Comparison of ENCODE assay signal across 10 cellular contexts in genomic region chr19:45883586-45883880, GRCh38. TPM values are rescaled to one million over a fixed set of nuclear protein-coding genes. Genes with fewer than 3 reads are reported as not detected.
DNase-seq lines count a peak whose midpoint lies in the region; ATAC-seq and TF ChIP-seq lines count a peak whose summit lies in the region.
"Had no signal": no experiment of that assay in that cellular context is flagged by ENCODE, and none has a peak within 500 bp of the region (broad histone marks: within the 10 kb centered on the region; RNA-seq: fewer than 3 reads in every experiment).

No MANE protein-coding gene starts in this region.

- H3K27ac Mint-ChIP-seq in activated CD4-positive, alpha-beta T cell treated with anti-CD3 and anti-CD28 coated beads, Interleukin-2, amount 10 ng/mL, durations not matched to agents 7 days and 5 days: peak overlapping the region; percentile 59
- H3K27ac Mint-ChIP-seq in activated CD4-positive, alpha-beta memory T cell treated with anti-CD3 and anti-CD28 coated beads, Interleukin-2, amount 10 ng/mL, durations not matched to agents 7 days and 5 days: peak overlapping the region; percentile 51
- H3K27ac Mint-ChIP-seq in glutamatergic neuron (ENCODE audit: unreplicated experiment): peak overlapping the region; percentile 3
- H3K27ac Mint-ChIP-seq in stimulated activated memory B cell treated with anti-CD40 and anti-IgM and Interleukin-4, amounts not matched to agents 10 μg/mL and 1 μg/mL and 100 μg/mL, for 72 hours: peak overlapping the region; percentile 64

- POLR2A ChIA-PET in activated CD4-positive, alpha-beta T cell treated with anti-CD3 and anti-CD28 coated beads, Interleukin-2, amount 10 ng/mL, durations not matched to agents 7 days and 5 days (lab: Charles Lee): no interaction called here
- POLR2A ChIA-PET in activated CD4-positive, alpha-beta memory T cell treated with anti-CD3 and anti-CD28 coated beads, Interleukin-2, amount 10 ng/mL, durations not matched to agents 7 days and 5 days (lab: Charles Lee): interaction anchor here (2.6 kb wide), 1 partner anchor 20 kb away, joined by 16 read pairs; the partner anchor contains the start of genes FOXA3 and SYMPK

- H3K4me1 ChIP-seq in effector memory CD4-positive, alpha-beta T cell (ENCODE audit: control insufficient read depth, insufficient read depth, low read length, poor library complexity, severe bottlenecking): peaks cover 37% of the 10 kb centered on the region

- H3K9me3 Mint-ChIP-seq in activated CD4-positive, alpha-beta T cell treated with anti-CD3 and anti-CD28 coated beads, Interleukin-2, amount 10 ng/mL, durations not matched to agents 7 days and 5 days: no peaks in the 10 kb centered on the region
- H3K9me3 Mint-ChIP-seq in activated CD4-positive, alpha-beta memory T cell treated with anti-CD3 and anti-CD28 coated beads, Interleukin-2, amount 10 ng/mL, durations not matched to agents 7 days and 5 days: no peaks in the 10 kb centered on the region
- peaks cover 9% of the 10 kb centered on the region for H3K9me3 Mint-ChIP-seq in glutamatergic neuron (ENCODE audit: unreplicated experiment)
- H3K9me3 Mint-ChIP-seq in stimulated activated memory B cell treated with anti-CD40 and anti-IgM and Interleukin-4, amounts not matched to agents 10 μg/mL and 1 μg/mL and 100 μg/mL, for 72 hours: no peaks in the 10 kb centered on the region

- no peak for ATAC-seq in stimulated activated memory B cell treated with anti-CD40 and anti-IgM and Interleukin-4, amounts not matched to agents 10 μg/mL and 1 μg/mL and 100 μg/mL, for 72 hours

- no peak overlapping the region for H3K27ac ChIP-seq in effector memory CD4-positive, alpha-beta T cell (ENCODE audit: insufficient read depth, low read length, poor library complexity, severe bottlenecking)
- H3K27ac ChIP-seq: uterus had no signal

- no peaks in the 10 kb centered on the region for H3K9me3 ChIP-seq in effector memory CD4-positive, alpha-beta T cell (ENCODE audit: control insufficient read depth, low read length)
- H3K9me3 ChIP-seq: uterus had no signal

- CTCF ChIA-PET in activated CD4-positive, alpha-beta T cell treated with anti-CD3 and anti-CD28 coated beads, Interleukin-2, amount 10 ng/mL, durations not matched to agents 7 days and 5 days (lab: Charles Lee): interaction anchor here (1.3 to 8.1 kb wide), 3 partner anchors 18 to 114 kb away, joined by 4 to 58 read pairs (median 5); partner anchors contain the start of genes FOXA3, MYPOP, SIX5 and SYMPK
- CTCF ChIA-PET in activated CD4-positive, alpha-beta memory T cell treated with anti-CD3 and anti-CD28 coated beads, Interleukin-2, amount 10 ng/mL, durations not matched to agents 7 days and 5 days (lab: Charles Lee): interaction anchor here (2.2 to 3.4 kb wide), 5 partner anchors 14 to 126 kb away, joined by 5 to 17 read pairs (median 13); partner anchors contain the start of genes FOXA3, MYPOP, SIX5 and SYMPK

- no peak for DNase-seq in activated CD4-positive, alpha-beta T cell treated with anti-CD3 and anti-CD28 coated beads, Interleukin-2, amount 10 ng/mL, durations not matched to agents 7 days and 5 days
- no peak for DNase-seq in activated CD4-positive, alpha-beta T cell treated with anti-CD3 and anti-CD28 coated beads for 48 hours
- no peak for DNase-seq in activated CD4-positive, alpha-beta memory T cell treated with anti-CD3 and anti-CD28 coated beads, Interleukin-2, amount 10 ng/mL, durations not matched to agents 7 days and 5 days
- DNase-seq in glutamatergic neuron (no peak), NCI-H1694 treated with DMSO at 0.1 percent for 48 hours (lab: John Stamatoyannopoulos, UW) (no peak), NCI-H2171 treated with DMSO at 0.1 percent for 48 hours (lab: John Stamatoyannopoulos, UW) (no peak)
- no peak for DNase-seq in effector memory CD4-positive, alpha-beta T cell

- H3K27me3 Mint-ChIP-seq in activated CD4-positive, alpha-beta T cell treated with anti-CD3 and anti-CD28 coated beads, Interleukin-2, amount 10 ng/mL, durations not matched to agents 7 days and 5 days: peaks cover 3% of the 10 kb centered on the region
- H3K27me3 Mint-ChIP-seq in activated CD4-positive, alpha-beta memory T cell treated with anti-CD3 and anti-CD28 coated beads, Interleukin-2, amount 10 ng/mL, durations not matched to agents 7 days and 5 days: peaks cover 2% of the 10 kb centered on the region
- H3K27me3 Mint-ChIP-seq in glutamatergic neuron (ENCODE audit: unreplicated experiment): peaks cover 7% of the 10 kb centered on the region
- H3K27me3 Mint-ChIP-seq in stimulated activated memory B cell treated with anti-CD40 and anti-IgM and Interleukin-4, amounts not matched to agents 10 μg/mL and 1 μg/mL and 100 μg/mL, for 72 hours: peaks cover 27% of the 10 kb centered on the region

- peak; percentile 50 for TF ChIP-seq CTCF in glutamatergic neuron (IDR thresholded peaks at IDR 0.05; ENCODE audit: partially characterized antibody, unreplicated experiment)

- H3K4me3 Mint-ChIP-seq in activated CD4-positive, alpha-beta T cell treated with anti-CD3 and anti-CD28 coated beads, Interleukin-2, amount 10 ng/mL, durations not matched to agents 7 days and 5 days: peak overlapping the region; percentile 66
- H3K4me3 Mint-ChIP-seq in activated CD4-positive, alpha-beta memory T cell treated with anti-CD3 and anti-CD28 coated beads, Interleukin-2, amount 10 ng/mL, durations not matched to agents 7 days and 5 days: peak overlapping the region; percentile 72
- peak overlapping the region; percentile 82 for H3K4me3 Mint-ChIP-seq in glutamatergic neuron (ENCODE audit: unreplicated experiment)
- H3K4me3 Mint-ChIP-seq in stimulated activated memory B cell treated with anti-CD40 and anti-IgM and Interleukin-4, amounts not matched to agents 10 μg/mL and 1 μg/mL and 100 μg/mL, for 72 hours: peak overlapping the region; percentile 79

- no peaks in the 10 kb centered on the region for H3K27me3 ChIP-seq in effector memory CD4-positive, alpha-beta T cell (replicated peaks; ENCODE audit: control insufficient read depth, insufficient read depth, low read length, poor library complexity, severe bottlenecking)
- H3K27me3 ChIP-seq: uterus had no signal

- no peak overlapping the region for H3K4me3 ChIP-seq in effector memory CD4-positive, alpha-beta T cell (ENCODE audit: insufficient read depth, low read depth, low read length, poor library complexity, severe bottlenecking)

- peaks cover 32% of the 10 kb centered on the region for H3K4me1 Mint-ChIP-seq in activated CD4-positive, alpha-beta T cell treated with anti-CD3 and anti-CD28 coated beads, Interleukin-2, amount 10 ng/mL, durations not matched to agents 7 days and 5 days
- H3K4me1 Mint-ChIP-seq in activated CD4-positive, alpha-beta memory T cell treated with anti-CD3 and anti-CD28 coated beads, Interleukin-2, amount 10 ng/mL, durations not matched to agents 7 days and 5 days: peaks cover 36% of the 10 kb centered on the region
- H3K4me1 Mint-ChIP-seq in glutamatergic neuron (ENCODE audit: low read depth, unreplicated experiment): peaks cover 12% of the 10 kb centered on the region
- H3K4me1 Mint-ChIP-seq in stimulated activated memory B cell treated with anti-CD40 and anti-IgM and Interleukin-4, amounts not matched to agents 10 μg/mL and 1 μg/mL and 100 μg/mL, for 72 hours: peaks cover 37% of the 10 kb centered on the region

- peaks cover 2% of the 10 kb centered on the region for H3K36me3 Mint-ChIP-seq in activated CD4-positive, alpha-beta T cell treated with anti-CD3 and anti-CD28 coated beads, Interleukin-2, amount 10 ng/mL, durations not matched to agents 7 days and 5 days (ENCODE audit: low read depth)
- H3K36me3 Mint-ChIP-seq in activated CD4-positive, alpha-beta memory T cell treated with anti-CD3 and anti-CD28 coated beads, Interleukin-2, amount 10 ng/mL, durations not matched to agents 7 days and 5 days (ENCODE audit: low read depth): peaks cover 4% of the 10 kb centered on the region
- H3K36me3 Mint-ChIP-seq in glutamatergic neuron (ENCODE audit: unreplicated experiment): no peaks in the 10 kb centered on the region
- peaks cover 15% of the 10 kb centered on the region for H3K36me3 Mint-ChIP-seq in stimulated activated memory B cell treated with anti-CD40 and anti-IgM and Interleukin-4, amounts not matched to agents 10 μg/mL and 1 μg/mL and 100 μg/mL, for 72 hours

- no peaks in the 10 kb centered on the region for H3K36me3 ChIP-seq in effector memory CD4-positive, alpha-beta T cell (ENCODE audit: control insufficient read depth, insufficient read depth, low read length)
- H3K36me3 ChIP-seq: uterus had no signal

RNA-seq across cellular contexts. Expression of gene IRF2BP1, which starts 2.4 kb away (rescaled TPM):
- 10 to 100 TPM; 17.5 to 19.1 TPM for total RNA-seq in activated CD4-positive, alpha-beta T cell treated with anti-CD3 and anti-CD28 coated beads, Interleukin-2, amount 10 ng/mL, durations not matched to agents 7 days and 5 days
- 10 to 100 TPM; 16.9 to 17.6 TPM for total RNA-seq in activated CD4-positive, alpha-beta memory T cell treated with anti-CD3 and anti-CD28 coated beads, Interleukin-2, amount 10 ng/mL, durations not matched to agents 7 days and 5 days
- 19.2 TPM for total RNA-seq in glutamatergic neuron (ENCODE audit: unreplicated experiment)

RNA-seq across cellular contexts. Expression of gene MYPOP, which starts 18.9 kb away (rescaled TPM):
- 10 to 100 TPM in 1 of 2 experiments, 1 to 10 TPM in 1; 9.7 to 11.4 TPM for total RNA-seq in activated CD4-positive, alpha-beta T cell treated with anti-CD3 and anti-CD28 coated beads, Interleukin-2, amount 10 ng/mL, durations not matched to agents 7 days and 5 days
- 10 to 100 TPM; 12.5 to 12.9 TPM for total RNA-seq in activated CD4-positive, alpha-beta memory T cell treated with anti-CD3 and anti-CD28 coated beads, Interleukin-2, amount 10 ng/mL, durations not matched to agents 7 days and 5 days
- total RNA-seq in glutamatergic neuron (ENCODE audit: unreplicated experiment): 7.1 TPM

RNA-seq across cellular contexts. Expression of gene FOXA3, which starts 19.4 kb away (rescaled TPM):
- total RNA-seq in activated CD4-positive, alpha-beta T cell treated with anti-CD3 and anti-CD28 coated beads, Interleukin-2, amount 10 ng/mL, durations not matched to agents 7 days and 5 days: not detected
- total RNA-seq in activated CD4-positive, alpha-beta memory T cell treated with anti-CD3 and anti-CD28 coated beads, Interleukin-2, amount 10 ng/mL, durations not matched to agents 7 days and 5 days: not detected
- 1.0 TPM for total RNA-seq in glutamatergic neuron (ENCODE audit: unreplicated experiment)
- total RNA-seq: frontal cortex, uterus had no signal

RNA-seq across cellular contexts. Expression of gene SYMPK, which starts 20.6 kb away (rescaled TPM):
- total RNA-seq in activated CD4-positive, alpha-beta T cell treated with anti-CD3 and anti-CD28 coated beads, Interleukin-2, amount 10 ng/mL, durations not matched to agents 7 days and 5 days: 10 to 100 TPM; 91.0 to 98.0 TPM
- 10 to 100 TPM; 88.3 to 89.2 TPM for total RNA-seq in activated CD4-positive, alpha-beta memory T cell treated with anti-CD3 and anti-CD28 coated beads, Interleukin-2, amount 10 ng/mL, durations not matched to agents 7 days and 5 days
- total RNA-seq in glutamatergic neuron (ENCODE audit: unreplicated experiment): 78.1 TPM

RNA-seq across cellular contexts. Expression of gene NANOS2, which starts 31.0 kb away (rescaled TPM):
- not detected for total RNA-seq in activated CD4-positive, alpha-beta T cell treated with anti-CD3 and anti-CD28 coated beads, Interleukin-2, amount 10 ng/mL, durations not matched to agents 7 days and 5 days
- not detected for total RNA-seq in activated CD4-positive, alpha-beta memory T cell treated with anti-CD3 and anti-CD28 coated beads, Interleukin-2, amount 10 ng/mL, durations not matched to agents 7 days and 5 days
- not detected for total RNA-seq in glutamatergic neuron (ENCODE audit: unreplicated experiment)
- total RNA-seq: frontal cortex, uterus had no signal

Comparison
In these comparisons a context has a peak if more than half of its experiments do, and no peak if none do; other contexts are left out.
1. H3K27ac Mint-ChIP-seq: peak in every context shown above with its lines; median percentile 64 in stimulated activated memory B cell treated with anti-CD40 and anti-IgM and Interleukin-4, amounts not matched to agents 10 μg/mL and 1 μg/mL and 100 μg/mL, for 72 hours; 59 in activated CD4-positive, alpha-beta T cell treated with anti-CD3 and anti-CD28 coated beads, Interleukin-2, amount 10 ng/mL, durations not matched to agents 7 days and 5 days; 51 in activated CD4-positive, alpha-beta memory T cell treated with anti-CD3 and anti-CD28 coated beads, Interleukin-2, amount 10 ng/mL, durations not matched to agents 7 days and 5 days; 3 in glutamatergic neuron.